Comparison of ENCODE assay signal across 16 cellular contexts in genomic region chr19:36652958-36653357, GRCh38. TPM values are rescaled to one million over a fixed set of nuclear protein-coding genes. Genes with fewer than 3 reads are reported as not detected.
DNase-seq lines count a peak whose midpoint lies in the region; ATAC-seq, FAIRE-seq and TF ChIP-seq lines count a peak whose summit lies in the region.
"Had no signal": no experiment of that assay in that cellular context is flagged by ENCODE, and none has a peak within 500 bp of the region (broad histone marks: within the 10 kb centered on the region; RNA-seq: fewer than 3 reads in every experiment).

No MANE protein-coding gene starts in this region.

- ATAC-seq in HepG2, result no peak
- ATAC-seq in SK-N-SH treated with all-trans-retinoic acid at 6 μM for 48 hours, result no peak
- no peak for ATAC-seq in HG03439 (IDR thresholded peaks at IDR 0.05; ENCODE audit: unreplicated experiment)
- no peak for ATAC-seq in HG02970 (IDR thresholded peaks at IDR 0.05; ENCODE audit: low FRiP score, unreplicated experiment)
- ATAC-seq: HCT116 had no signal

- DNase-seq in NCI-H1436 (lab: John Stamatoyannopoulos, UW) (peak; percentile 12), NCI-H1436 treated with DMSO at 0.1 percent for 48 hours (lab: John Stamatoyannopoulos, UW) (no peak), HepG2 (ENCODE audit: low spot score) (no peak), NCI-H2171 treated with DMSO at 0.1 percent for 48 hours (lab: John Stamatoyannopoulos, UW) (peak; percentile 65)
- DNase-seq: AML-193; Caco-2; CD8-positive, alpha-beta memory T cell had no signal

- BruUV-seq in HepG2 (replicated peaks; lab: Mats Ljungman, UMichigan), result no TSS peak

- no peak for TF ChIP-seq EP300 in HepG2 (IDR thresholded peaks at IDR 0.05; ENCODE audit: low read depth in 2 of 2, low read length in 2 of 2)
- no peak for TF ChIP-seq EP300 in HepG2 (CRISPR knock-in tag; IDR thresholded peaks at IDR 0.05; ENCODE audit: borderline replicate concordance)

- intact Hi-C loops in HepG2 (cut with micrococcal nuclease; ENCODE audit: unreplicated experiment), result no loop called here

- peak overlapping the region in 2 of 3 donors; percentile 16 to 23 for H3K4me3 ChIP-seq in liver (ENCODE audit: low read depth in 1 of 3, low read length in 3 of 3)
- no peak overlapping the region for H3K4me3 ChIP-seq in HepG2 (replicated peaks in 1 of 3; ENCODE audit: insufficient read depth in 1 of 3, low read depth in 2 of 3, low read length in 3 of 3)
- H3K4me3 ChIP-seq: BLaER1 had no signal

- peaks cover 30 to 78% (median 49%) of the 10 kb centered on the region in 4 donors for H3K9me3 ChIP-seq in liver (ENCODE audit: control insufficient read depth in 4 of 4, low read length in 3 of 4)
- peaks cover 80% of the 10 kb centered on the region for H3K9me3 ChIP-seq in HepG2 (ENCODE audit: low read length)

- no peak overlapping the region for H2AFZ ChIP-seq in HepG2 (ENCODE audit: low read length)

- in situ Hi-C loops in HepG2 (cut with HindIII; ENCODE audit: extremely low pct_ligation_motif_present, low pct_unique_long_range_greater_than_20kb), result no loop called here

- no peaks in the 10 kb centered on the region for H3K4me1 ChIP-seq in liver (ENCODE audit: control insufficient read depth in 4 of 4, insufficient read depth in 4 of 4, low read length in 3 of 4)
- H3K4me1 ChIP-seq in HepG2 (ENCODE audit: insufficient read depth, low read length), result no peaks in the 10 kb centered on the region
- H3K4me1 ChIP-seq: BLaER1, Caco-2 had no signal

- no peak overlapping the region for H3K4me2 ChIP-seq in HepG2 (ENCODE audit: low read depth, low read length)
- H3K4me2 ChIP-seq: BLaER1 had no signal

- TF ChIP-seq CTCF in liver (IDR thresholded peaks at IDR 0.05; ENCODE audit: low read depth, low read length, missing input control), result no peak
- TF ChIP-seq CTCF in HepG2 (CRISPR knock-in tag; IDR thresholded peaks at IDR 0.05), result no peak

- CTCF ChIA-PET in HepG2 (lab: Yijun Ruan, JAX; ENCODE audit: low intra/inter-chr PET ratio, low total read pairs), result no interaction called here

- no peak overlapping the region for H3K9ac ChIP-seq in liver (ENCODE audit: low read depth in 1 of 2, low read length in 2 of 2)
- no peak overlapping the region for H3K9ac ChIP-seq in HepG2 (ENCODE audit: insufficient read depth, low read depth, low read length)
- H3K9ac ChIP-seq: BLaER1 had no signal

- H3K27ac ChIP-seq in liver (ENCODE audit: low read depth in 1 of 2, low read length in 2 of 2), result no peak overlapping the region
- H3K27ac ChIP-seq in HepG2 (ENCODE audit: extremely low read length, insufficient read depth, low read length), result no peak overlapping the region
- H3K27ac ChIP-seq: 22Rv1, BLaER1 had no signal

- H3K36me3 ChIP-seq in liver (ENCODE audit: control insufficient read depth in 4 of 4, insufficient read depth in 3 of 4, low read depth in 1 of 4, low read length in 3 of 4) (peaks cover 16 to 83% (median 60%) of the 10 kb centered on the region in 4 donors), HepG2 (replicated peaks in 1 of 2; ENCODE audit: control insufficient read depth in 1 of 2, insufficient read depth in 2 of 2, low read length in 2 of 2) (peaks cover 4 to 19% of the 10 kb centered on the region in 2 experiments; a peak in 3 of 5 replicates)

- 94% methylated on average over 1 of the region's 1 CpG for WGBS in liver
- 86% methylated on average over 1 of the region's 1 CpG for WGBS in HepG2 (ENCODE audit: low lambda C conversion rate)

- H4K20me1 ChIP-seq in HepG2 (ENCODE audit: insufficient read depth, low read length), result no peaks in the 10 kb centered on the region
- H4K20me1 ChIP-seq: BLaER1 had no signal

- TF ChIP-seq RAD21 in liver (IDR thresholded peaks at IDR 0.05) (no peak), HepG2 (CRISPR knock-in tag; IDR thresholded peaks at IDR 0.05) (no peak)

- H3K27me3 ChIP-seq in liver (ENCODE audit: control insufficient read depth in 4 of 4, insufficient read depth in 4 of 4, low read length in 3 of 4) (no peaks in the 10 kb centered on the region), HepG2 (ENCODE audit: control insufficient read depth in 1 of 2, insufficient read depth in 2 of 2, low read length in 2 of 2) (no peaks in the 10 kb centered on the region)
- H3K27me3 ChIP-seq: BLaER1 had no signal

- POLR2A ChIA-PET in HepG2 (lab: Yijun Ruan, JAX), result no interaction called here

- no peak for FAIRE-seq in HepG2 (lab: Jason Lieb, UNC)
- FAIRE-seq: H54 had no signal

- no peaks in the 10 kb centered on the region for H3K79me2 ChIP-seq in HepG2 (ENCODE audit: insufficient read depth, low read length)

- TF ChIP-seq POLR2A in HepG2 (IDR thresholded peaks at IDR 0.05; ENCODE audit: insufficient read depth in 1 of 2, low read depth in 2 of 2, low read length in 2 of 2), result no peak

RNA-seq across cellular contexts. Expression of gene ZNF461, which starts 13.7 kb away (rescaled TPM):
- 1 to 10 TPM; 3.7 to 3.8 TPM for total RNA-seq in liver
- 1 to 10 TPM in 1 of 2 donors, under 1 TPM in 1; 0.90 to 1.6 TPM for polyA plus RNA-seq in liver
- 2.4 and 3.2 TPM in 2 replicates for total RNA-seq in HepG2 (2016; rRNA removed; fragmentation: Illumina TruSeq; extraction: Trizol)
- 1.0 and 2.3 TPM in 2 replicates for total RNA-seq in HepG2 (2016; cell fraction: cytosol; rRNA removed; fragmentation: Illumina TruSeq; extraction: Trizol; ENCODE audit: low read depth)
- 3.8 and 5.1 TPM in 2 replicates for total RNA-seq in HepG2 (2016; cell fraction: insoluble cytoplasmic fraction; rRNA removed; fragmentation: Illumina TruSeq; extraction: Trizol)
- total RNA-seq in HepG2 (2016; cell fraction: membrane; rRNA removed; fragmentation: Illumina TruSeq; extraction: Trizol), result 4.0 and 5.2 TPM in 2 replicates
- total RNA-seq in HepG2 (2016; cell fraction: nucleus; rRNA removed; fragmentation: Illumina TruSeq; extraction: Trizol), result 7.3 and 7.4 TPM in 2 replicates
- polyA plus RNA-seq in HepG2 (2011; rRNA removed), result 1.6 and 1.7 TPM in 2 replicates
- 0.50 and 1.3 TPM in 2 replicates for polyA plus RNA-seq in HepG2 (2011; cell fraction: cytosol; rRNA removed)
- 2.7 and 3.5 TPM in 2 replicates for polyA plus RNA-seq in HepG2 (2011; cell fraction: nucleus; rRNA removed)
- 1.8 and 3.9 TPM in 2 replicates for polyA plus RNA-seq in HepG2 (2012)
- polyA plus RNA-seq in HepG2 (2016; cell fraction: cytosol; fragmentation: Illumina TruSeq; extraction: Trizol; ENCODE audit: low read depth), result 0.23 and 0.26 TPM in 2 replicates
- polyA plus RNA-seq in HepG2 (2016; cell fraction: insoluble cytoplasmic fraction; fragmentation: Illumina TruSeq; extraction: Trizol; ENCODE audit: low read depth), result 2.1 and 2.8 TPM in 2 replicates
- 0.72 and 0.94 TPM in 2 replicates for polyA plus RNA-seq in HepG2 (2016; cell fraction: membrane; fragmentation: Illumina TruSeq; extraction: Trizol; ENCODE audit: low read depth)
- polyA plus RNA-seq in HepG2 (2016; cell fraction: nucleus; fragmentation: Illumina TruSeq; extraction: Trizol; ENCODE audit: insufficient read depth, low read depth), result 9.3 and 9.6 TPM in 2 replicates
- 0.12 and 0.89 TPM in 2 replicates for polyA minus RNA-seq in HepG2 (2011; rRNA and poly(A)+ RNA removed; ENCODE audit: low replicate concordance)
- 1.5 and 2.5 TPM in 2 replicates for polyA minus RNA-seq in HepG2 (2011; cell fraction: cytosol; rRNA and poly(A)+ RNA removed)
- polyA minus RNA-seq in HepG2 (2011; cell fraction: nucleus; rRNA and poly(A)+ RNA removed), result 8.4 and 12.9 TPM in 2 replicates
- total RNA-seq: HT-29 had no signal

RNA-seq across cellular contexts. Expression of gene ZNF567, which starts 34.5 kb away (rescaled TPM):
- total RNA-seq in liver (1 to 10 TPM; 3.5 to 4.3 TPM), HepG2 (2016; rRNA removed; fragmentation: Illumina TruSeq; extraction: Trizol) (6.8 and 9.3 TPM in 2 replicates)
- polyA plus RNA-seq in liver (1 to 10 TPM; 1.7 TPM), HepG2 (2011; rRNA removed) (3.1 and 3.4 TPM in 2 replicates)
- total RNA-seq in HepG2 (2016; cell fraction: cytosol; rRNA removed; fragmentation: Illumina TruSeq; extraction: Trizol; ENCODE audit: low read depth), result 3.5 and 5.8 TPM in 2 replicates
- total RNA-seq in HepG2 (2016; cell fraction: insoluble cytoplasmic fraction; rRNA removed; fragmentation: Illumina TruSeq; extraction: Trizol), result 7.9 and 8.5 TPM in 2 replicates
- total RNA-seq in HepG2 (2016; cell fraction: membrane; rRNA removed; fragmentation: Illumina TruSeq; extraction: Trizol), result 5.0 and 7.0 TPM in 2 replicates
- 7.0 and 10.6 TPM in 2 replicates for total RNA-seq in HepG2 (2016; cell fraction: nucleus; rRNA removed; fragmentation: Illumina TruSeq; extraction: Trizol)
- 1.6 and 2.2 TPM in 2 replicates for polyA plus RNA-seq in HepG2 (2011; cell fraction: cytosol; rRNA removed)
- polyA plus RNA-seq in HepG2 (2011; cell fraction: nucleus; rRNA removed), result 4.2 and 7.0 TPM in 2 replicates
- polyA plus RNA-seq in HepG2 (2012), result 3.5 and 5.4 TPM in 2 replicates
- 4.5 and 4.9 TPM in 2 replicates for polyA plus RNA-seq in HepG2 (2016; cell fraction: cytosol; fragmentation: Illumina TruSeq; extraction: Trizol; ENCODE audit: low read depth)
- polyA plus RNA-seq in HepG2 (2016; cell fraction: insoluble cytoplasmic fraction; fragmentation: Illumina TruSeq; extraction: Trizol; ENCODE audit: low read depth), result 5.8 and 6.0 TPM in 2 replicates
- 2.6 and 2.7 TPM in 2 replicates for polyA plus RNA-seq in HepG2 (2016; cell fraction: membrane; fragmentation: Illumina TruSeq; extraction: Trizol; ENCODE audit: low read depth)
- polyA plus RNA-seq in HepG2 (2016; cell fraction: nucleus; fragmentation: Illumina TruSeq; extraction: Trizol; ENCODE audit: insufficient read depth, low read depth), result 9.6 and 10.3 TPM in 2 replicates
- polyA minus RNA-seq in HepG2 (2011; rRNA and poly(A)+ RNA removed; ENCODE audit: low replicate concordance), result 0.48 and 5.5 TPM in 2 replicates
- polyA minus RNA-seq in HepG2 (2011; cell fraction: cytosol; rRNA and poly(A)+ RNA removed), result 0.62 and 2.4 TPM in 2 replicates
- 10.4 and 15.2 TPM in 2 replicates for polyA minus RNA-seq in HepG2 (2011; cell fraction: nucleus; rRNA and poly(A)+ RNA removed)

RNA-seq across cellular contexts. Expression of gene ZNF382, which starts 47.8 kb away (rescaled TPM):
- total RNA-seq in liver (1 to 10 TPM; 2.5 to 3.8 TPM), HepG2 (2016; rRNA removed; fragmentation: Illumina TruSeq; extraction: Trizol) (6.3 and 6.8 TPM in 2 replicates)
- polyA plus RNA-seq in liver (under 1 TPM; 0.20 to 0.26 TPM), HepG2 (2011; rRNA removed) (2.3 and 3.1 TPM in 2 replicates)
- 4.0 and 4.6 TPM in 2 replicates for total RNA-seq in HepG2 (2016; cell fraction: cytosol; rRNA removed; fragmentation: Illumina TruSeq; extraction: Trizol; ENCODE audit: low read depth)
- 6.7 and 7.1 TPM in 2 replicates for total RNA-seq in HepG2 (2016; cell fraction: insoluble cytoplasmic fraction; rRNA removed; fragmentation: Illumina TruSeq; extraction: Trizol)
- 6.5 and 7.0 TPM in 2 replicates for total RNA-seq in HepG2 (2016; cell fraction: membrane; rRNA removed; fragmentation: Illumina TruSeq; extraction: Trizol)
- total RNA-seq in HepG2 (2016; cell fraction: nucleus; rRNA removed; fragmentation: Illumina TruSeq; extraction: Trizol), result 6.5 and 9.0 TPM in 2 replicates
- polyA plus RNA-seq in HepG2 (2011; cell fraction: cytosol; rRNA removed), result 1.2 and 1.5 TPM in 2 replicates
- 7.3 and 14.2 TPM in 2 replicates for polyA plus RNA-seq in HepG2 (2011; cell fraction: nucleus; rRNA removed)
- 4.4 and 6.3 TPM in 2 replicates for polyA plus RNA-seq in HepG2 (2012)
- polyA plus RNA-seq in HepG2 (2016; cell fraction: cytosol; fragmentation: Illumina TruSeq; extraction: Trizol; ENCODE audit: low read depth), result 0.36 and 0.37 TPM in 2 replicates
- 3.8 and 4.0 TPM in 2 replicates for polyA plus RNA-seq in HepG2 (2016; cell fraction: insoluble cytoplasmic fraction; fragmentation: Illumina TruSeq; extraction: Trizol; ENCODE audit: low read depth)
- polyA plus RNA-seq in HepG2 (2016; cell fraction: membrane; fragmentation: Illumina TruSeq; extraction: Trizol; ENCODE audit: low read depth), result 1.2 TPM in 2 replicates
- polyA plus RNA-seq in HepG2 (2016; cell fraction: nucleus; fragmentation: Illumina TruSeq; extraction: Trizol; ENCODE audit: insufficient read depth, low read depth), result 10.3 and 11.5 TPM in 2 replicates
- polyA minus RNA-seq in HepG2 (2011; rRNA and poly(A)+ RNA removed; ENCODE audit: low replicate concordance), result 2.3 TPM in 1 of 2 replicates, not detected in the other
- polyA minus RNA-seq in HepG2 (2011; cell fraction: cytosol; rRNA and poly(A)+ RNA removed), result 2.8 and 2.9 TPM in 2 replicates
- 18.3 and 27.1 TPM in 2 replicates for polyA minus RNA-seq in HepG2 (2011; cell fraction: nucleus; rRNA and poly(A)+ RNA removed)
- total RNA-seq: HT-29 had no signal

Comparison
In these comparisons a context has a peak if more than half of its experiments do, and no peak if none do; other contexts are left out.
1. DNase-seq: peak in NCI-H1436 (single experiment) and NCI-H2171 treated with DMSO at 0.1 percent for 48 hours (single experiment); none in NCI-H1436 treated with DMSO at 0.1 percent for 48 hours (single experiment) and HepG2 (single experiment).
2. H3K4me3 ChIP-seq: peak in liver (2 of 3); none in HepG2 (0 of 3).